1 cellular context compared by ENCODE assay signal in genomic region chr13:42658019-42658418, GRCh38.
TF ChIP-seq lines count a peak whose summit lies in the region.

No MANE protein-coding gene starts in this region.

TF ChIP-seq in H1, 55 proteins besides CTCF, POLR2A, EP300 and RAD21:
- peak; percentile 33; the same call in 1 of the 2 replicates for TF ChIP-seq E2F6 (IDR thresholded peaks at IDR 0.05)
- TF ChIP-seq EGR1 (IDR thresholded peaks at IDR 0.05; ENCODE audit: borderline replicate concordance, low read depth, low read length): no peak
- TF ChIP-seq TAF7 (optimal IDR thresholded peaks at IDR 0.05; ENCODE audit: borderline replicate concordance, low read depth, low read length): no peak
- no peak for TF ChIP-seq RXRA (IDR thresholded peaks at IDR 0.05; ENCODE audit: insufficient read depth, low read depth, low read length)
- no peak for TF ChIP-seq YY1 (IDR thresholded peaks at IDR 0.05; ENCODE audit: low read depth, low read length)
